In the genomic region with DNA sequence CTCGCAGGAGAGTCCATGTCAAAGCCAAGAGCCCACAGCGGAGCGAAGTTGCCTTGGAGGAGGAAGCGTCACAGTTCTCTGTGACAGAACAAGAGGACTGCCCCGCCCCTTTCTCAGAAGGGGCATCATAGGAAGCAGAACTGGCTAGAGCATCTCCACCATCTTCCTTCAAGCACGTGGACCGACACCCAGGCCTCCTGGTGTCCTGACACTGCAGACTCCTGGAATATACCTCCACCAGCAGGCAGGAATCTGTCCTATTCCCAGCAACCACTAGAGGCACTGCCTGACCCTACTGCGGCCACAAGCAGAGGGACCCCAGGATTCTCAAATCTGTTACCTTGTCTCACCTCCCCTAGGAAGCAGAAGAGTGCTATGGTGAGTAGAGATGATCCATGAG, we compare ENCODE assay signal across 10 cellular contexts. TPM values are rescaled to one million over a fixed set of nuclear protein-coding genes. Genes with fewer than 3 reads are reported as not detected.
DNase-seq lines count a peak whose midpoint lies in the region; ATAC-seq and TF ChIP-seq lines count a peak whose summit lies in the region.
"Had no signal": no experiment of that assay in that cellular context is flagged by ENCODE, and none has a peak within 500 bp of the region (broad histone marks: within the 10 kb centered on the region; RNA-seq: fewer than 3 reads in every experiment).

No MANE protein-coding gene starts in this region.

- H3K4me2 ChIP-seq in DND-41 (ENCODE audit: insufficient read depth, low read length) (no peak overlapping the region), IMR-90 (ENCODE audit: low read depth, low read length) (no peak overlapping the region), mesenchymal stem cell (ENCODE audit: low read length, poor library complexity, severe bottlenecking) (no peak overlapping the region)

- H2BK12ac ChIP-seq in mesenchymal stem cell (ENCODE audit: low read length in 2 of 2), result no peak overlapping the region

- peak; percentile 58 for TF ChIP-seq CTCF in DND-41 (IDR thresholded peaks at IDR 0.05; ENCODE audit: borderline replicate concordance, extremely low read depth, low read length, poor library complexity, severe bottlenecking)
- peak; percentile 36 for TF ChIP-seq CTCF in IMR-90 (conservative IDR thresholded peaks at IDR 0.05; ENCODE audit: low read depth, low read length)
- TF ChIP-seq CTCF in brain microvascular endothelial cell (IDR thresholded peaks at IDR 0.05; ENCODE audit: low read depth, low read length, missing control alignments), result peak; percentile 82

- H2BK5ac ChIP-seq in IMR-90 (ENCODE audit: low read depth, low read length, poor library complexity, severe bottlenecking) (no peak overlapping the region), mesenchymal stem cell (ENCODE audit: low read depth, low read length, poor library complexity, severe bottlenecking) (no peak overlapping the region)

- no peak overlapping the region for H3K4ac ChIP-seq in IMR-90 (ENCODE audit: low read depth, low read length)
- H3K4ac ChIP-seq in mesenchymal stem cell (ENCODE audit: low read depth in 1 of 2, low read length in 2 of 2), result no peak overlapping the region

- no peak overlapping the region for H3K56ac ChIP-seq in IMR-90 (ENCODE audit: extremely low read depth, insufficient read depth, low read length)

- BruUV-seq in IMR-90 (replicated peaks; lab: Mats Ljungman, UMichigan), result no TSS peak

- no peak overlapping the region for H2BK15ac ChIP-seq in IMR-90 (ENCODE audit: low read depth, low read length)
- no peak overlapping the region for H2BK15ac ChIP-seq in mesenchymal stem cell (ENCODE audit: low read depth, poor library complexity, severe bottlenecking)

- no peak for TF ChIP-seq POLR2A in IMR-90 (IDR thresholded peaks at IDR 0.05; ENCODE audit: low read depth, low read length)

- no peak overlapping the region for H2BK120ac ChIP-seq in IMR-90 (ENCODE audit: low read depth, low read length)
- no peak overlapping the region for H2BK120ac ChIP-seq in mesenchymal stem cell (ENCODE audit: low read depth, low read length)

- no peaks in the 10 kb centered on the region for H3K36me3 Mint-ChIP-seq in stimulated activated memory B cell treated with anti-CD40 and anti-IgM and Interleukin-4, amounts not matched to agents 10 μg/mL and 1 μg/mL and 100 μg/mL, for 72 hours
- no peaks in the 10 kb centered on the region for H3K36me3 Mint-ChIP-seq in activated T-helper 2 cell treated with anti-CD3 and anti-CD28 coated beads, Interferon-gamma antibody, Interleukin-2, Interleukin-4, amounts not matched to agents 10 μg/mL and 5 μg/mL and 100 μg/mL, durations not matched to agents 14 hours and 24 hours and 36 hours (ENCODE audit: low read depth)

- H3K4me3 ChIP-seq in DND-41 (ENCODE audit: low read depth in 1 of 2, low read length in 2 of 2), result no peak overlapping the region
- no peak overlapping the region for H3K4me3 ChIP-seq in IMR-90 (ENCODE audit: insufficient read depth, low read depth, low read length)
- no peak overlapping the region for H3K4me3 ChIP-seq in brain microvascular endothelial cell (ENCODE audit: low read depth, low read length)
- no peak overlapping the region for H3K4me3 ChIP-seq in mesenchymal stem cell (ENCODE audit: insufficient read depth in 1 of 2, low read depth in 1 of 2, low read length in 2 of 2)

- H3K27ac Mint-ChIP-seq in stimulated activated memory B cell treated with anti-CD40 and anti-IgM and Interleukin-4, amounts not matched to agents 10 μg/mL and 1 μg/mL and 100 μg/mL, for 72 hours, result no peak overlapping the region
- no peak overlapping the region for H3K27ac Mint-ChIP-seq in activated T-helper 2 cell treated with anti-CD3 and anti-CD28 coated beads, Interferon-gamma antibody, Interleukin-2, Interleukin-4, amounts not matched to agents 10 μg/mL and 5 μg/mL and 100 μg/mL, durations not matched to agents 14 hours and 24 hours and 36 hours

- H4K5ac ChIP-seq in IMR-90 (ENCODE audit: low read depth, low read length), result no peak overlapping the region

- H4K20me1 ChIP-seq in DND-41 (ENCODE audit: insufficient read depth, low read length) (no peaks in the 10 kb centered on the region), IMR-90 (ENCODE audit: insufficient read depth, low read length) (no peaks in the 10 kb centered on the region)

- H4K8ac ChIP-seq in IMR-90 (ENCODE audit: low read depth in 2 of 2, low read length in 2 of 2) (no peak overlapping the region), mesenchymal stem cell (ENCODE audit: low read length) (no peak overlapping the region)

- no peaks in the 10 kb centered on the region for H3K79me1 ChIP-seq in IMR-90 (ENCODE audit: low read depth in 1 of 2, low read length in 2 of 2)
- H3K79me1 ChIP-seq in mesenchymal stem cell (replicated peaks; ENCODE audit: low read length, poor library complexity, severe bottlenecking), result no peaks in the 10 kb centered on the region

- no peaks in the 10 kb centered on the region for H3K4me1 Mint-ChIP-seq in stimulated activated memory B cell treated with anti-CD40 and anti-IgM and Interleukin-4, amounts not matched to agents 10 μg/mL and 1 μg/mL and 100 μg/mL, for 72 hours
- H3K4me1 Mint-ChIP-seq in activated T-helper 2 cell treated with anti-CD3 and anti-CD28 coated beads, Interferon-gamma antibody, Interleukin-2, Interleukin-4, amounts not matched to agents 10 μg/mL and 5 μg/mL and 100 μg/mL, durations not matched to agents 14 hours and 24 hours and 36 hours (ENCODE audit: low read depth), result no peaks in the 10 kb centered on the region

- H3K9me3 ChIP-seq in DND-41 (ENCODE audit: insufficient read depth, low read length, severe bottlenecking), result no peaks in the 10 kb centered on the region
- H3K9me3 ChIP-seq in IMR-90 (ENCODE audit: control insufficient read depth, insufficient read depth, low read length), result no peaks in the 10 kb centered on the region
- H3K9me3 ChIP-seq in mesenchymal stem cell (ENCODE audit: control insufficient read depth, low read length), result no peaks in the 10 kb centered on the region

- no peak overlapping the region for H3K23ac ChIP-seq in IMR-90 (ENCODE audit: low read depth, low read length)
- H3K23ac ChIP-seq in mesenchymal stem cell (ENCODE audit: low read length in 2 of 2), result no peak overlapping the region

- H3K14ac ChIP-seq in IMR-90 (replicated peaks; ENCODE audit: low read depth, low read length) (no peak overlapping the region), mesenchymal stem cell (ENCODE audit: low read length in 2 of 2) (no peak overlapping the region)

- TF ChIP-seq RAD21 in IMR-90 (IDR thresholded peaks at IDR 0.05; ENCODE audit: low read length), result no peak

- H3K4me3 Mint-ChIP-seq in stimulated activated memory B cell treated with anti-CD40 and anti-IgM and Interleukin-4, amounts not matched to agents 10 μg/mL and 1 μg/mL and 100 μg/mL, for 72 hours, result no peak overlapping the region
- no peak overlapping the region for H3K4me3 Mint-ChIP-seq in activated T-helper 2 cell treated with anti-CD3 and anti-CD28 coated beads, Interferon-gamma antibody, Interleukin-2, Interleukin-4, amounts not matched to agents 10 μg/mL and 5 μg/mL and 100 μg/mL, durations not matched to agents 14 hours and 24 hours and 36 hours (ENCODE audit: low read depth)

- no peaks in the 10 kb centered on the region for H3K79me2 ChIP-seq in DND-41 (ENCODE audit: insufficient read depth, low read length)

- in situ Hi-C loops in IMR-90 (cut with MboI; ENCODE audit: low sequenced_read_pairs) (loop anchor here (10.0 kb wide), 2 partner anchors 138 to 578 kb away; no protein-coding TSS in a partner anchor), brain microvascular endothelial cell (cut with HindIII; ENCODE audit: low pct_ligation_motif_present, low sequenced_read_pairs) (no loop called here)

- no peak overlapping the region for H3K9ac ChIP-seq in DND-41 (ENCODE audit: low read depth, low read length)
- no peak overlapping the region for H3K9ac ChIP-seq in IMR-90 (ENCODE audit: low read depth, low read length)
- H3K9ac ChIP-seq in mesenchymal stem cell (ENCODE audit: low read length), result no peak overlapping the region

- no peak overlapping the region for H2AFZ ChIP-seq in DND-41 (ENCODE audit: low read depth, low read length)
- H2AFZ ChIP-seq in IMR-90 (replicated peaks; ENCODE audit: low read length, poor library complexity), result no peak overlapping the region
- no peak overlapping the region for H2AFZ ChIP-seq in mesenchymal stem cell (ENCODE audit: low read depth, low read length)

- no peak overlapping the region for H4K91ac ChIP-seq in IMR-90 (ENCODE audit: insufficient read depth, low read depth, low read length)
- no peak overlapping the region for H4K91ac ChIP-seq in mesenchymal stem cell (ENCODE audit: low read length)

- H3K27me3 Mint-ChIP-seq in stimulated activated memory B cell treated with anti-CD40 and anti-IgM and Interleukin-4, amounts not matched to agents 10 μg/mL and 1 μg/mL and 100 μg/mL, for 72 hours, result no peaks in the 10 kb centered on the region
- peaks cover 8% of the 10 kb centered on the region for H3K27me3 Mint-ChIP-seq in activated T-helper 2 cell treated with anti-CD3 and anti-CD28 coated beads, Interferon-gamma antibody, Interleukin-2, Interleukin-4, amounts not matched to agents 10 μg/mL and 5 μg/mL and 100 μg/mL, durations not matched to agents 14 hours and 24 hours and 36 hours (ENCODE audit: low read depth)

- no peak overlapping the region for H2BK20ac ChIP-seq in IMR-90 (ENCODE audit: low read depth, low read length)

- H3K18ac ChIP-seq in IMR-90 (ENCODE audit: low read depth, low read length) (no peak overlapping the region), mesenchymal stem cell (ENCODE audit: low read depth in 1 of 2, low read length in 2 of 2) (no peak overlapping the region)

- DNase-seq in DND-41 (no peak), IMR-90 (no peak), brain microvascular endothelial cell (no peak), mesenchymal stem cell (peak; percentile 12), NCI-H2107 (lab: John Stamatoyannopoulos, UW) (no peak)
- no peak for DNase-seq in activated T-helper 2 cell treated with anti-CD3 and anti-CD28 coated beads, Interferon-gamma antibody, Interleukin-2, Interleukin-4, amounts not matched to agents 10 μg/mL and 5 μg/mL and 100 μg/mL, durations not matched to agents 14 hours and 24 hours and 36 hours (ENCODE audit: low spot score)
- DNase-seq: midbrain had no signal

- dilution Hi-C loops in IMR-90 (cut with HindIII; ENCODE audit: low sequenced_read_pairs, unreplicated experiment), result no loop called here

- no peaks in the 10 kb centered on the region for H3K4me1 ChIP-seq in DND-41 (ENCODE audit: insufficient read depth, low read length)
- no peaks in the 10 kb centered on the region for H3K4me1 ChIP-seq in IMR-90 (ENCODE audit: control insufficient read depth, insufficient read depth, low read length)
- H3K4me1 ChIP-seq in mesenchymal stem cell (ENCODE audit: control insufficient read depth, insufficient read depth, low read depth, low read length), result peaks cover 3% of the 10 kb centered on the region

- WGBS in IMR-90 (ENCODE audit: extremely low coverage in 2 of 2, insufficient read length in 1 of 2), 2 experiments, result 88% methylated on average over 4 of the region's 8 CpGs; no CpG with 5 or more reads in 1 of the 2 experiments
- WGBS in mesenchymal stem cell, result 70% methylated on average over 7 of the region's 8 CpGs

- CTCF ChIA-PET in IMR-90 (lab: Yijun Ruan, JAX), result interaction anchor here (1.1 kb wide), 1 partner anchor 8 kb away, joined by 3 read pairs; no protein-coding TSS in a partner anchor

- H3K36me3 ChIP-seq in DND-41 (ENCODE audit: insufficient read depth, low read length) (no peaks in the 10 kb centered on the region), IMR-90 (ENCODE audit: control insufficient read depth, insufficient read depth, low read length) (no peaks in the 10 kb centered on the region), brain microvascular endothelial cell (replicated peaks) (no peaks in the 10 kb centered on the region), mesenchymal stem cell (ENCODE audit: control insufficient read depth in 1 of 2, insufficient read depth in 2 of 2, low read depth in 1 of 2, low read length in 2 of 2) (no peaks in the 10 kb centered on the region)

- POLR2A ChIA-PET in IMR-90 (lab: Charles Lee; ENCODE audit: unreplicated experiment), result no interaction called here

- no peak overlapping the region for H2AK9ac ChIP-seq in IMR-90 (replicated peaks; ENCODE audit: low read depth, low read length, poor library complexity)

- no peaks in the 10 kb centered on the region for H3K9me3 Mint-ChIP-seq in stimulated activated memory B cell treated with anti-CD40 and anti-IgM and Interleukin-4, amounts not matched to agents 10 μg/mL and 1 μg/mL and 100 μg/mL, for 72 hours
- H3K9me3 Mint-ChIP-seq in activated T-helper 2 cell treated with anti-CD3 and anti-CD28 coated beads, Interferon-gamma antibody, Interleukin-2, Interleukin-4, amounts not matched to agents 10 μg/mL and 5 μg/mL and 100 μg/mL, durations not matched to agents 14 hours and 24 hours and 36 hours, result no peaks in the 10 kb centered on the region

- H2AK5ac ChIP-seq in IMR-90 (ENCODE audit: low read depth, low read length) (no peak overlapping the region), mesenchymal stem cell (ENCODE audit: low read length, severe bottlenecking) (no peak overlapping the region)

- no peaks in the 10 kb centered on the region for H3K27me3 ChIP-seq in DND-41 (ENCODE audit: insufficient read depth, low read length, poor library complexity)
- no peaks in the 10 kb centered on the region; the same call in 1 of the 2 replicates for H3K27me3 ChIP-seq in IMR-90 (ENCODE audit: control insufficient read depth, insufficient read depth, low read length)
- H3K27me3 ChIP-seq in brain microvascular endothelial cell (replicated peaks), result peaks cover 8% of the 10 kb centered on the region
- H3K27me3 ChIP-seq in mesenchymal stem cell (ENCODE audit: control insufficient read depth in 1 of 2, insufficient read depth in 1 of 2, low read length in 2 of 2), result peaks cover 23 to 24% of the 10 kb centered on the region in 2 experiments

- no peak overlapping the region for H3K27ac ChIP-seq in DND-41 (ENCODE audit: low read length)
- H3K27ac ChIP-seq in IMR-90 (ENCODE audit: insufficient read depth, low read length), result no peak overlapping the region
- no peak overlapping the region for H3K27ac ChIP-seq in brain microvascular endothelial cell
- no peak overlapping the region for H3K27ac ChIP-seq in mesenchymal stem cell (ENCODE audit: low read length, poor library complexity, severe bottlenecking)

- intact Hi-C loops in IMR-90 (cut with micrococcal nuclease), result no loop called here
- intact Hi-C loops in activated T-helper 2 cell treated with anti-CD3 and anti-CD28 coated beads, Interferon-gamma antibody, Interleukin-2, Interleukin-4, amounts not matched to agents 10 μg/mL and 5 μg/mL and 100 μg/mL, durations not matched to agents 14 hours and 24 hours and 36 hours (cut with micrococcal nuclease), result no loop called here

- H3K9me1 ChIP-seq in IMR-90 (ENCODE audit: insufficient read depth, low read length), result peaks cover 6% of the 10 kb centered on the region; the same call in 1 of the 2 replicates

- ATAC-seq in DND-41 (ENCODE audit: insufficient read depth, low read depth) (peak; percentile 32; the same call in 1 of the 3 replicates), IMR-90 (ENCODE audit: low read depth) (no peak), HG02973 (IDR thresholded peaks at IDR 0.05; ENCODE audit: unreplicated experiment) (no peak)
- ATAC-seq in stimulated activated memory B cell treated with anti-CD40 and anti-IgM and Interleukin-4, amounts not matched to agents 10 μg/mL and 1 μg/mL and 100 μg/mL, for 72 hours, result no peak

RNA-seq across cellular contexts. Expression of a gene that starts 37.8 kb away (rescaled TPM):
- total RNA-seq in IMR-90 (2012; rRNA removed), result not detected in 2 replicates
- not detected in 2 replicates for polyA plus RNA-seq in IMR-90 (2012; rRNA removed)
- not detected in 2 replicates for polyA plus RNA-seq in IMR-90 (2012; cell fraction: cytosol; rRNA removed)
- polyA plus RNA-seq in IMR-90 (2012; cell fraction: nucleus; rRNA removed; ENCODE audit: low replicate concordance), result not detected in 2 replicates
- polyA plus RNA-seq in mesenchymal stem cell (2013, experiment 1 of 2), result not detected
- polyA plus RNA-seq in mesenchymal stem cell (2013, experiment 2 of 2), result not detected
- 0.09 TPM in 1 of 2 replicates, not detected in the other for total RNA-seq in activated T-helper 2 cell treated with anti-CD3 and anti-CD28 coated beads, Interferon-gamma antibody, Interleukin-2, Interleukin-4, amounts not matched to agents 10 μg/mL and 5 μg/mL and 100 μg/mL, durations not matched to agents 14 hours and 24 hours and 36 hours

RNA-seq across cellular contexts. Expression of a gene that starts 41.5 kb away (rescaled TPM):
- total RNA-seq in IMR-90 (2012; rRNA removed), result not detected in 2 replicates
- polyA plus RNA-seq in IMR-90 (2012; rRNA removed), result not detected in 2 replicates
- not detected in 2 replicates for polyA plus RNA-seq in IMR-90 (2012; cell fraction: cytosol; rRNA removed)
- polyA plus RNA-seq in IMR-90 (2012; cell fraction: nucleus; rRNA removed; ENCODE audit: low replicate concordance), result 0.01 TPM in 1 of 2 replicates, not detected in the other
- 0.03 TPM for polyA plus RNA-seq in mesenchymal stem cell (2013, experiment 1 of 2)
- polyA plus RNA-seq in mesenchymal stem cell (2013, experiment 2 of 2), result not detected
- not detected in 2 replicates for total RNA-seq in activated T-helper 2 cell treated with anti-CD3 and anti-CD28 coated beads, Interferon-gamma antibody, Interleukin-2, Interleukin-4, amounts not matched to agents 10 μg/mL and 5 μg/mL and 100 μg/mL, durations not matched to agents 14 hours and 24 hours and 36 hours
- total RNA-seq: T-helper 2 cell treated with Interferon-gamma antibody and Interleukin-4, amounts not matched to agents 100 ng/mL and 5 ng/mL, for 36 hours had no signal
